ENCODE assay signal across 3 cellular contexts in the genomic region with DNA sequence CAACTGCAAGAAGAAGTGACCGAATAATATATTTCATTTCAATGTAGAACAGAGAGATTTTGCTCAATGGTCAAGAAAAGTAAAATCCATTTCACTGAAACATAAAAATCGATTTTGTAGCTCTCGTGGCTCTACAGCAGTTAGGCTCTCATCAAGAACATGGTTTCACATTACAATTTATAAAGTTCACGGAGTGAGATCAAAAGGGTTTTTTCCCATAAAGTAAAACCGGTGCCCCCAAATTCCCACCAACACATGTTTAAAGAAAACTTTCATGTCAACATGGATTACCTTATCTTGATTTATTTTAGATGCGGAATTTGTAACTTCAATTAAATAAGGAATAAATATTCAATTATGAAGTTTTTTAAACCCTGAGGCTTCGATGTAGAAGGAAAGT.
"Had no signal": no experiment of that assay in that cellular context is flagged by ENCODE, and none has a peak within 500 bp of the region (broad histone marks: within the 10 kb centered on the region; RNA-seq: fewer than 3 reads in every experiment).

No MANE protein-coding gene starts in this region.

- H3K4me3 ChIP-seq: GM12878 had no signal

- DNase-seq: GDM1, GF-D8 had no signal
